ENCODE assay signal across 25 cellular contexts in the genomic region with DNA sequence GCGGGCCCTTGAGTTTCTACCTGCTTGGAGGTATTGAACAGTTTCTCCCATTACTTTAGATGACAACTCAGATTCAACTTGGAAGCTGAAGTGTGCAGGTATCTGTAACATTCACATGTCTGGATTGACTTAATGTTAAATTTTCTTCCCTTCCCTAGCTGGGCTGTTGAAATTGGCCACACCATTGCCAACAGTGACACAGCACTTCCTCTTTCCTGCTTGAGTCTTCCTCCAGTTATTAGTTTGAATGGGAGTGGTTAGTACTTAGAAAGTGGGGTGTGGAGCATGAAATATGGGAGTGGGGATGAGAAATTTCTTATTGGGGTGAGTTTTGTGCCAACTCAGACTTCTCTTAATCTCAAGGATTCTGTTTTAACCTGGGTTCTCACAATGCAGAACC.
DNase-seq lines count a peak whose midpoint lies in the region; ATAC-seq, FAIRE-seq and TF ChIP-seq lines count a peak whose summit lies in the region.
"Had no signal": no experiment of that assay in that cellular context is flagged by ENCODE, and none has a peak within 500 bp of the region (broad histone marks: within the 10 kb centered on the region; RNA-seq: fewer than 3 reads in every experiment).

No MANE protein-coding gene starts in this region.

- DNase-seq in activated naive CD8-positive, alpha-beta T cell treated with anti-CD3 and anti-CD28 coated beads, Interleukin-2, amount 50 U/mL, for 24 hours = no peak
- DNase-seq in OCI-M1 (lab: John Stamatoyannopoulos, UW) (peak; percentile 43), bronchial epithelial cell (ENCODE audit: low read depth) (no peak), A172 (ENCODE audit: low spot score) (no peak), left ventricle myocardium inferior (no peak), aorta (no peak)
- DNase-seq: activated CD4-positive, alpha-beta T cell treated with anti-CD3 and anti-CD28 coated beads for 48 hours; anterior cingulate cortex; CD4-positive, alpha-beta memory T cell; head of caudate nucleus; NCI-H1694 treated with DMSO at 0.1 percent for 48 hours; NCI-H446 treated with DMSO at 0.1 percent for 48 hours; NCI-H774; PC-9; stimulated activated CD8-positive, alpha-beta memory T cell treated with anti-CD3 and anti-CD28 coated beads, Interleukin-4, amount 100 ng/mL, for 48 hours had no signal

- H3K9me3 ChIP-seq in left ventricle myocardium inferior (replicated peaks) (no peaks in the 10 kb centered on the region), aorta (ENCODE audit: control insufficient read depth, low read length) (peaks cover 3% of the 10 kb centered on the region)
- H3K9me3 ChIP-seq: prostate gland, thoracic aorta had no signal

- intact Hi-C loops in left ventricle myocardium inferior (cut with micrococcal nuclease) = no loop called here
- intact Hi-C loops in aorta (cut with DNase I) = loop anchor here in 1 of 2 donors (10.0 kb wide), 1 partner anchor 1099 kb away; no protein-coding TSS in a partner anchor

- H3K4me1 Mint-ChIP-seq in activated naive CD8-positive, alpha-beta T cell (ENCODE audit: low read depth) = no peaks in the 10 kb centered on the region
- peaks cover 2% of the 10 kb centered on the region for H3K4me1 Mint-ChIP-seq in activated naive CD8-positive, alpha-beta T cell treated with anti-CD3 and anti-CD28 coated beads, Interleukin-2, amount 50 U/mL, for 24 hours

- H3K4me1 ChIP-seq in left ventricle myocardium inferior (peaks cover 15% of the 10 kb centered on the region), aorta (ENCODE audit: control insufficient read depth in 1 of 2, insufficient read depth in 2 of 2, low read length in 2 of 2) (no peaks in the 10 kb centered on the region)
- H3K4me1 ChIP-seq: prostate gland had no signal

- TF ChIP-seq CTCF in bronchial epithelial cell (IDR thresholded peaks at IDR 0.05; ENCODE audit: insufficient read depth, low read length, severe bottlenecking) (no peak), left ventricle myocardium inferior (IDR thresholded peaks at IDR 0.05; ENCODE audit: borderline replicate concordance) (no peak)

- H3K36me3 ChIP-seq in bronchial epithelial cell (ENCODE audit: control insufficient read depth, insufficient read depth, low read length) = no peaks in the 10 kb centered on the region
- H3K36me3 ChIP-seq in left ventricle myocardium inferior = no peaks in the 10 kb centered on the region
- H3K36me3 ChIP-seq in aorta (ENCODE audit: control insufficient read depth in 1 of 2, insufficient read depth in 2 of 2, low read length in 1 of 2) = no peaks in the 10 kb centered on the region
- H3K36me3 ChIP-seq: prostate gland, thoracic aorta had no signal

- 89 to 91% methylated on average over 1 of the region's 1 CpG for WGBS in aorta, 2 donors

- H3K27me3 Mint-ChIP-seq in activated naive CD8-positive, alpha-beta T cell = no peaks in the 10 kb centered on the region
- H3K27me3 Mint-ChIP-seq in activated naive CD8-positive, alpha-beta T cell treated with anti-CD3 and anti-CD28 coated beads, Interleukin-2, amount 50 U/mL, for 24 hours = no peaks in the 10 kb centered on the region
- H3K27me3 Mint-ChIP-seq: CD4-positive, alpha-beta memory T cell; stimulated activated naive CD8-positive, alpha-beta T cell treated with anti-CD3 and anti-CD28 coated beads, Interleukin-15, Interleukin-2, amounts not matched to agents 100 ng/mL and 50 ng/mL, for 24 hours had no signal

- peak overlapping the region; percentile 3 for H3K27ac Mint-ChIP-seq in activated naive CD8-positive, alpha-beta T cell
- no peak overlapping the region for H3K27ac Mint-ChIP-seq in activated naive CD8-positive, alpha-beta T cell treated with anti-CD3 and anti-CD28 coated beads, Interleukin-2, amount 50 U/mL, for 24 hours
- H3K27ac Mint-ChIP-seq: activated naive CD4-positive, alpha-beta T cell treated with anti-CD3 and anti-CD28 coated beads, Interleukin-2, amount 50 U/mL, for 72 hours; CD4-positive, alpha-beta memory T cell; mesothelial cell of epicardium; stimulated activated naive CD8-positive, alpha-beta T cell treated with anti-CD3 and anti-CD28 coated beads, Interleukin-15, Interleukin-2, amounts not matched to agents 100 ng/mL and 50 ng/mL, for 24 hours had no signal

- no peaks in the 10 kb centered on the region for H3K9me3 Mint-ChIP-seq in activated naive CD8-positive, alpha-beta T cell (ENCODE audit: low read depth)
- H3K9me3 Mint-ChIP-seq in activated naive CD8-positive, alpha-beta T cell treated with anti-CD3 and anti-CD28 coated beads, Interleukin-2, amount 50 U/mL, for 24 hours = no peaks in the 10 kb centered on the region
- H3K9me3 Mint-ChIP-seq: mesothelial cell of epicardium; stimulated activated naive CD8-positive, alpha-beta T cell treated with anti-CD3 and anti-CD28 coated beads, Interleukin-15, Interleukin-2, amounts not matched to agents 100 ng/mL and 50 ng/mL, for 24 hours had no signal

- H3K4me3 Mint-ChIP-seq in activated naive CD8-positive, alpha-beta T cell = no peak overlapping the region
- H3K4me3 Mint-ChIP-seq in activated naive CD8-positive, alpha-beta T cell treated with anti-CD3 and anti-CD28 coated beads, Interleukin-2, amount 50 U/mL, for 24 hours = no peak overlapping the region
- H3K4me3 Mint-ChIP-seq: CD4-positive, alpha-beta memory T cell; mesothelial cell of epicardium; stimulated activated naive CD8-positive, alpha-beta T cell treated with anti-CD3 and anti-CD28 coated beads, Interleukin-15, Interleukin-2, amounts not matched to agents 100 ng/mL and 50 ng/mL, for 24 hours had no signal

- H3K27me3 ChIP-seq in bronchial epithelial cell (ENCODE audit: control insufficient read depth, insufficient read depth, low read length) (no peaks in the 10 kb centered on the region), left ventricle myocardium inferior (ENCODE audit: low read depth) (no peaks in the 10 kb centered on the region), aorta (ENCODE audit: control insufficient read depth in 1 of 2, insufficient read depth in 2 of 2, low read length in 1 of 2) (no peaks in the 10 kb centered on the region)

- ATAC-seq in activated naive CD8-positive, alpha-beta T cell treated with anti-CD3 and anti-CD28 coated beads, Interleukin-2, amount 50 U/mL, for 24 hours = no peak
- ATAC-seq in GM19463 (IDR thresholded peaks at IDR 0.05; ENCODE audit: unreplicated experiment) = no peak
- ATAC-seq in aorta (ENCODE audit: low FRiP score) = no peak
- ATAC-seq: activated naive CD4-positive, alpha-beta T cell treated with anti-CD3 and anti-CD28 coated beads, Interleukin-2, amount 50 U/mL, for 72 hours; sciatic nerve; SK-N-SH treated with all-trans-retinoic acid at 6 μM for 48 hours had no signal

- H3K4me3 ChIP-seq in bronchial epithelial cell (ENCODE audit: low read depth, low read length) (no peak overlapping the region), left ventricle myocardium inferior (no peak overlapping the region), aorta (ENCODE audit: low read length in 2 of 2) (no peak overlapping the region)
- H3K4me3 ChIP-seq: PC-9, prostate gland, thoracic aorta had no signal

- H3K27ac ChIP-seq in left ventricle myocardium inferior (replicated peaks) = no peak overlapping the region
- no peak overlapping the region for H3K27ac ChIP-seq in aorta (ENCODE audit: low read depth in 1 of 2, low read length in 2 of 2)
- H3K27ac ChIP-seq: PC-9, prostate gland, thoracic aorta had no signal

- FAIRE-seq in bronchial epithelial cell (lab: Jason Lieb, UNC) = peak; percentile 28
- FAIRE-seq: A204.1 had no signal

- no peaks in the 10 kb centered on the region for H3K36me3 Mint-ChIP-seq in activated naive CD8-positive, alpha-beta T cell
- H3K36me3 Mint-ChIP-seq in activated naive CD8-positive, alpha-beta T cell treated with anti-CD3 and anti-CD28 coated beads, Interleukin-2, amount 50 U/mL, for 24 hours (ENCODE audit: low read depth) = no peaks in the 10 kb centered on the region
- H3K36me3 Mint-ChIP-seq: activated naive CD4-positive, alpha-beta T cell treated with anti-CD3 and anti-CD28 coated beads, Interleukin-2, amount 50 U/mL, for 72 hours; CD4-positive, alpha-beta memory T cell; mesothelial cell of epicardium had no signal
